Comparison of ENCODE assay signal across 1 cellular context in genomic region chr22:26852176-26852575, GRCh38.
TF ChIP-seq lines count a peak whose summit lies in the region.

No MANE protein-coding gene starts in this region.

TF ChIP-seq in SK-N-SH treated with all-trans-retinoic acid at 6 μM for 48 hours, 23 proteins besides CTCF, POLR2A, EP300 and RAD21 (continued from another document):
- TF ChIP-seq, protein P1, sequence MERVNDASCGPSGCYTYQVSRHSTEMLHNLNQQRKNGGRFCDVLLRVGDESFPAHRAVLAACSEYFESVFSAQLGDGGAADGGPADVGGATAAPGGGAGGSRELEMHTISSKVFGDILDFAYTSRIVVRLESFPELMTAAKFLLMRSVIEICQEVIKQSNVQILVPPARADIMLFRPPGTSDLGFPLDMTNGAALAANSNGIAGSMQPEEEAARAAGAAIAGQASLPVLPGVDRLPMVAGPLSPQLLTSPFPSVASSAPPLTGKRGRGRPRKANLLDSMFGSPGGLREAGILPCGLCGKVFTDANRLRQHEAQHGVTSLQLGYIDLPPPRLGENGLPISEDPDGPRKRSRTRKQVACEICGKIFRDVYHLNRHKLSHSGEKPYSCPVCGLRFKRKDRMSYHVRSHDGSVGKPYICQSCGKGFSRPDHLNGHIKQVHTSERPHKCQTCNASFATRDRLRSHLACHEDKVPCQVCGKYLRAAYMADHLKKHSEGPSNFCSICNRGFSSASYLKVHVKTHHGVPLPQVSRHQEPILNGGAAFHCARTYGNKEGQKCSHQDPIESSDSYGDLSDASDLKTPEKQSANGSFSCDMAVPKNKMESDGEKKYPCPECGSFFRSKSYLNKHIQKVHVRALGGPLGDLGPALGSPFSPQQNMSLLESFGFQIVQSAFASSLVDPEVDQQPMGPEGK (CRISPR knock-in tag; IDR thresholded peaks at IDR 0.05; ENCODE audit: borderline replicate concordance), result no peak
- TF ChIP-seq ISL1 (CRISPR knock-in tag; IDR thresholded peaks at IDR 0.05), result no peak
- no peak for TF ChIP-seq GLIS3 (CRISPR knock-in tag; IDR thresholded peaks at IDR 0.05)
- no peak for TF ChIP-seq ESRRG (CRISPR knock-in tag; IDR thresholded peaks at IDR 0.05)
- no peak for TF ChIP-seq TOX (CRISPR knock-in tag; IDR thresholded peaks at IDR 0.05; ENCODE audit: borderline replicate concordance)
- TF ChIP-seq ZFP30 (CRISPR knock-in tag; IDR thresholded peaks at IDR 0.05), result no peak
- TF ChIP-seq CSRNP3 (CRISPR knock-in tag; IDR thresholded peaks at IDR 0.05), result no peak
- TF ChIP-seq, protein P2, sequence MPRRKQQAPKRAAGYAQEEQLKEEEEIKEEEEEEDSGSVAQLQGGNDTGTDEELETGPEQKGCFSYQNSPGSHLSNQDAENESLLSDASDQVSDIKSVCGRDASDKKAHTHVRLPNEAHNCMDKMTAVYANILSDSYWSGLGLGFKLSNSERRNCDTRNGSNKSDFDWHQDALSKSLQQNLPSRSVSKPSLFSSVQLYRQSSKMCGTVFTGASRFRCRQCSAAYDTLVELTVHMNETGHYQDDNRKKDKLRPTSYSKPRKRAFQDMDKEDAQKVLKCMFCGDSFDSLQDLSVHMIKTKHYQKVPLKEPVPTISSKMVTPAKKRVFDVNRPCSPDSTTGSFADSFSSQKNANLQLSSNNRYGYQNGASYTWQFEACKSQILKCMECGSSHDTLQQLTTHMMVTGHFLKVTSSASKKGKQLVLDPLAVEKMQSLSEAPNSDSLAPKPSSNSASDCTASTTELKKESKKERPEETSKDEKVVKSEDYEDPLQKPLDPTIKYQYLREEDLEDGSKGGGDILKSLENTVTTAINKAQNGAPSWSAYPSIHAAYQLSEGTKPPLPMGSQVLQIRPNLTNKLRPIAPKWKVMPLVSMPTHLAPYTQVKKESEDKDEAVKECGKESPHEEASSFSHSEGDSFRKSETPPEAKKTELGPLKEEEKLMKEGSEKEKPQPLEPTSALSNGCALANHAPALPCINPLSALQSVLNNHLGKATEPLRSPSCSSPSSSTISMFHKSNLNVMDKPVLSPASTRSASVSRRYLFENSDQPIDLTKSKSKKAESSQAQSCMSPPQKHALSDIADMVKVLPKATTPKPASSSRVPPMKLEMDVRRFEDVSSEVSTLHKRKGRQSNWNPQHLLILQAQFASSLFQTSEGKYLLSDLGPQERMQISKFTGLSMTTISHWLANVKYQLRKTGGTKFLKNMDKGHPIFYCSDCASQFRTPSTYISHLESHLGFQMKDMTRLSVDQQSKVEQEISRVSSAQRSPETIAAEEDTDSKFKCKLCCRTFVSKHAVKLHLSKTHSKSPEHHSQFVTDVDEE (CRISPR knock-in tag; IDR thresholded peaks at IDR 0.05), result no peak
- no peak for TF ChIP-seq ZFP3 (CRISPR knock-in tag; IDR thresholded peaks at IDR 0.05)
- no peak for TF ChIP-seq ZNF565 (CRISPR knock-in tag; conservative IDR thresholded peaks at IDR 0.05; ENCODE audit: low read depth)
- TF ChIP-seq PPARA (CRISPR knock-in tag; IDR thresholded peaks at IDR 0.05; ENCODE audit: borderline replicate concordance), result no peak
- no peak for TF ChIP-seq SNAI2 (CRISPR knock-in tag; IDR thresholded peaks at IDR 0.05)
